ENCODE assay signal across 8 cellular contexts in genomic region chr3:15377961-15378791, GRCh38. TPM values are rescaled to one million over a fixed set of nuclear protein-coding genes. Genes with fewer than 3 reads are reported as not detected.
DNase-seq lines count a peak whose midpoint lies in the region; ATAC-seq and TF ChIP-seq lines count a peak whose summit lies in the region.

No MANE protein-coding gene starts in this region.

- H3K4me3 ChIP-seq in liver (ENCODE audit: low read depth in 1 of 3, low read length in 3 of 3): no peak overlapping the region

- no peaks in the 10 kb centered on the region for H3K9me3 ChIP-seq in liver (ENCODE audit: control insufficient read depth in 4 of 4, low read length in 3 of 4)

- H3K9ac ChIP-seq in liver (ENCODE audit: low read depth in 1 of 2, low read length in 2 of 2): no peak overlapping the region

- no peaks in the 10 kb centered on the region for H3K27me3 ChIP-seq in liver (ENCODE audit: control insufficient read depth in 4 of 4, insufficient read depth in 4 of 4, low read length in 3 of 4)

- peak; percentile 99 for TF ChIP-seq RAD21 in liver (IDR thresholded peaks at IDR 0.05)

- WGBS in liver: 25% methylated on average over 16 of the region's 16 CpGs

- H3K36me3 ChIP-seq in liver (ENCODE audit: control insufficient read depth in 4 of 4, insufficient read depth in 3 of 4, low read depth in 1 of 4, low read length in 3 of 4): no peaks in the 10 kb centered on the region

- peak; percentile 95 for TF ChIP-seq CTCF in liver (IDR thresholded peaks at IDR 0.05; ENCODE audit: low read depth, low read length, missing input control)

- peaks cover 0 to 3% (median 0%) of the 10 kb centered on the region in 4 donors for H3K4me1 ChIP-seq in liver (ENCODE audit: control insufficient read depth in 4 of 4, insufficient read depth in 4 of 4, low read length in 3 of 4)

- peak overlapping the region; percentile 40 to 80 for H3K27ac ChIP-seq in liver (ENCODE audit: low read depth in 1 of 2, low read length in 2 of 2)

- ATAC-seq in GM19438 (IDR thresholded peaks at IDR 0.05; ENCODE audit: low read depth, unreplicated experiment) (peak; percentile 85), HG03558 (IDR thresholded peaks at IDR 0.05; ENCODE audit: extremely low read depth, unreplicated experiment) (peak; percentile 55)

- DNase-seq in C1 segment of cervical spinal cord (lab: John Stamatoyannopoulos, UW) (peak; percentile 8 to 93 (median 87)), NCI-H748 (lab: John Stamatoyannopoulos, UW; ENCODE audit: unreplicated experiment) (peak; percentile 90), dedifferentiated amniotic fluid mesenchymal stem cell (ENCODE audit: extremely low spot score) (peak; percentile 93)
- peak; percentile 94 for DNase-seq in activated CD4-positive, alpha-beta T cell treated with anti-CD3 and anti-CD28 coated beads, Interleukin-2, amount 50 U/mL, for 1 hour
- peak; percentile 83 to 93 for DNase-seq in stimulated activated CD4-positive, alpha-beta T cell treated with anti-CD3 and anti-CD28 coated beads, Interleukin-4, amount 100 ng/mL, for 4 hours

TF ChIP-seq in liver, 16 proteins besides CTCF, POLR2A, EP300 and RAD21:
- TF ChIP-seq FOXA1 (IDR thresholded peaks at IDR 0.05): no peak
- TF ChIP-seq REST (IDR thresholded peaks at IDR 0.05): no peak
- TF ChIP-seq HNF4G (IDR thresholded peaks at IDR 0.05): no peak
- TF ChIP-seq SP1 (IDR thresholded peaks at IDR 0.05): peak; percentile 78
- peak in 1 of 2 donors; percentile 41 for TF ChIP-seq HNF4A (conservative IDR thresholded peaks at IDR 0.05)
- peak; percentile 82 to 93 for TF ChIP-seq GABPA (IDR thresholded peaks at IDR 0.05 in 1 of 2, conservative IDR thresholded peaks at IDR 0.05 in 1 of 2)
- peak; percentile 71 for TF ChIP-seq NR2F2 (IDR thresholded peaks at IDR 0.05)
- peak; percentile 44 to 75 for TF ChIP-seq RXRA (IDR thresholded peaks at IDR 0.05)
- peak; percentile 39 for TF ChIP-seq FOXA2 (IDR thresholded peaks at IDR 0.05)
- no peak for TF ChIP-seq ZBTB33 (IDR thresholded peaks at IDR 0.05)
- peak; percentile 78 for TF ChIP-seq ATF3 (IDR thresholded peaks at IDR 0.05)
- peak; percentile 84 to 95 for TF ChIP-seq JUND (IDR thresholded peaks at IDR 0.05)
- TF ChIP-seq EGR1 (IDR thresholded peaks at IDR 0.05; ENCODE audit: low read depth in 2 of 2): peak; percentile 96 to 98
- peak; percentile 99 for TF ChIP-seq YY1 (IDR thresholded peaks at IDR 0.05)
- peak; percentile 8 for TF ChIP-seq MAX (IDR thresholded peaks at IDR 0.05)
- TF ChIP-seq TAF1 (conservative IDR thresholded peaks at IDR 0.05): no peak

RNA-seq across cellular contexts. Expression of gene SH3BP5, which starts 45.8 kb away (rescaled TPM):
- total RNA-seq in liver: 10 to 100 TPM in 1 of 2 donors, 1 to 10 TPM in 1; 9.9 to 17.9 TPM
- polyA plus RNA-seq in liver: 10 to 100 TPM in 1 of 2 donors, 1 to 10 TPM in 1; 3.5 to 13.7 TPM

RNA-seq across cellular contexts. Expression of gene METTL6, which starts 49.2 kb away (rescaled TPM):
- total RNA-seq in liver: 1 to 10 TPM; 8.7 to 9.1 TPM
- polyA plus RNA-seq in liver: 1 to 10 TPM; 2.0 to 3.1 TPM

RNA-seq across cellular contexts. Expression of gene EAF1, which starts 49.2 kb away (rescaled TPM):
- total RNA-seq in liver: 10 to 100 TPM; 12.6 to 15.0 TPM
- 10 to 100 TPM in 1 of 2 donors, 1 to 10 TPM in 1; 4.6 to 10.2 TPM for polyA plus RNA-seq in liver
